In the genomic region with DNA sequence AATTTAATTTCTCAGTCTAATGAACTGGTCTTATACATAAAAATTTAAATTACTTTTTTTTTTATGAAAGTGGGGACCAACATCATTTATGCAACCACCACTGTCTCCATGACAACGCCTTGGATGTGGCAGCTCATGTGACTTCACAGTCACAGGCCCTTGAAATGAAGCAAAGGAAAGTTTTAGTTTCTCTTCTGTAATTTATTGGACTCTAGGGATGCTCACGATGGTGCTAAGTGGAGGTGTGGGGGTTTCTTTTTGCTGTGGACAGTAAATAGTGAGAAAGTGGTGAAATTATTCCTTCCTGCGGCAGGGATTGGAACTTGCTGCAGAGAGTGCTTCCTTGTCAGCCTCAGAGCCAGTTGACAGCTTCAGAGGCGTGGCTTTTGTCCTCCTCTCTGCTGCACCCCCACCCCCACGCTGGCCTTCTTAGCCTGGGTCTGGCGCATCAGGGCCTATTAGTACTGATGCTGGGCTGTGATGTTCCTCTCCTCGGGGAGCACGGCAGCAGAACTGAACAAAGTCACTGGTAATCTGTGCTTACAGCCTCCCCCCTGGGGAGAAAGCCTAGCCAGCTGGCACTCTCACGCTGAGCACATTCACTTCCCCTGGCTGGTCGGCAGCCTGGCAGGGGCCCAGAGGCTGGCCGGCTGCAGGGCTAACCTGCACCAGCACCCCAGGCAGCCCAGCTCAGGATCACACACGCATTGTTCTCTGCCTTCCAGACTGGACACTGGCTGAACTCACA, we compare ENCODE assay signal across 8 cellular contexts.
DNase-seq lines count a peak whose midpoint lies in the region; ATAC-seq and TF ChIP-seq lines count a peak whose summit lies in the region.

No MANE protein-coding gene starts in this region.

- H3K56ac ChIP-seq in H9 (ENCODE audit: insufficient read length, low read depth, low read length) = no peak overlapping the region

- peaks cover 63% of the 10 kb centered on the region for H3F3A ChIP-seq in neural progenitor cell (ENCODE audit: low read depth)

- no peak overlapping the region for H4K8ac ChIP-seq in H9 (replicated peaks; ENCODE audit: insufficient read length, low read depth, low read length)

- H3K79me1 ChIP-seq in H9 (ENCODE audit: insufficient read depth, low read depth, low read length, poor library complexity, severe bottlenecking) = no peaks in the 10 kb centered on the region

- H2AFZ ChIP-seq in H9 (ENCODE audit: low read length) (no peak overlapping the region), neural progenitor cell (replicated peaks) (no peak overlapping the region)

- peaks cover 0 to 3% of the 10 kb centered on the region in 2 donors for H3K36me3 ChIP-seq in esophagus (ENCODE audit: control insufficient read depth in 2 of 2, insufficient read depth in 2 of 2, low read length in 1 of 2)
- H3K36me3 ChIP-seq in neural progenitor cell = no peaks in the 10 kb centered on the region

- no peak overlapping the region for H2BK120ac ChIP-seq in H9 (ENCODE audit: low read depth, low read length, poor library complexity, severe bottlenecking)

- no peak overlapping the region for H3K4me3 ChIP-seq in esophagus (ENCODE audit: low read depth in 1 of 2, low read length in 2 of 2)
- H3K4me3 ChIP-seq in neural progenitor cell = peak overlapping the region; percentile 7

- H3K9me3 ChIP-seq in H9 (ENCODE audit: control insufficient read depth, low read depth, low read length) (no peaks in the 10 kb centered on the region), esophagus (ENCODE audit: control insufficient read depth in 2 of 2, insufficient read depth in 1 of 2, low read depth in 1 of 2, low read length in 1 of 2) (no peaks in the 10 kb centered on the region), neural progenitor cell (ENCODE audit: low read depth) (no peaks in the 10 kb centered on the region)

- H3K9me3 Mint-ChIP-seq in H9 (peaks cover 0 to 5% of the 10 kb centered on the region in 2 experiments; a peak in 1 of 5 replicates), neural progenitor cell (no peaks in the 10 kb centered on the region)

- H3K36me3 Mint-ChIP-seq in H9 (ENCODE audit: insufficient read depth in 1 of 3, low read depth in 3 of 3) (peaks cover 0 to 8% (median 2%) of the 10 kb centered on the region in 3 experiments; a peak in 2 of 7 replicates), neural progenitor cell (no peaks in the 10 kb centered on the region)

- H2BK12ac ChIP-seq in H9 (ENCODE audit: insufficient read length, low read depth, low read length) = peak overlapping the region; percentile 8

- TF ChIP-seq CTCF in H9 (conservative IDR thresholded peaks at IDR 0.05) (no peak), neural progenitor cell (IDR thresholded peaks at IDR 0.05) (no peak)

- H3K4me1 ChIP-seq in H9 (ENCODE audit: insufficient read depth, low read length) (no peaks in the 10 kb centered on the region; the same call in 1 of the 2 replicates), esophagus (ENCODE audit: control insufficient read depth in 2 of 2, insufficient read depth in 2 of 2, low read length in 1 of 2) (peaks cover 0 to 6% of the 10 kb centered on the region in 2 donors), neural progenitor cell (peaks cover 49% of the 10 kb centered on the region)

- WGBS in H9 (ENCODE audit: extremely low coverage, insufficient read length, low lambda C conversion rate) = no CpG with 5 or more reads among the region's 12 CpGs
- 23 to 31% methylated on average over 12 of the region's 12 CpGs for WGBS in esophagus, 2 donors

- no peak overlapping the region for H3K23ac ChIP-seq in H9 (ENCODE audit: insufficient read length, low read depth, low read length)

- H3K9ac ChIP-seq in H9 (ENCODE audit: extremely low read depth, insufficient read length, low read length) (no peak overlapping the region), neural progenitor cell (no peak overlapping the region)

- no peak overlapping the region for H3K27ac ChIP-seq in H9 (ENCODE audit: insufficient read length, low read depth, low read length)
- H3K27ac ChIP-seq in esophagus (ENCODE audit: low read depth in 2 of 2, low read length in 1 of 2) = peak overlapping the region; percentile 37 to 76
- no peak overlapping the region for H3K27ac ChIP-seq in neural progenitor cell

- ATAC-seq in HG03196 (IDR thresholded peaks at IDR 0.05; ENCODE audit: unreplicated experiment) = no peak
- ATAC-seq in GM18505 (IDR thresholded peaks at IDR 0.05; ENCODE audit: unreplicated experiment) = no peak

- H2BK20ac ChIP-seq in H9 (ENCODE audit: low read depth, low read length, poor library complexity, severe bottlenecking) = no peak overlapping the region

- H4K5ac ChIP-seq in H9 (ENCODE audit: insufficient read length, low read depth, low read length) = no peak overlapping the region

- DNase-seq in H9 (no peak), NCI-H446 treated with DMSO at 0.1 percent for 48 hours (lab: John Stamatoyannopoulos, UW) (peak; percentile 92), neural progenitor cell (ENCODE audit: low spot score) (peak; percentile 81), kidney glomerular epithelial cell (lab: John Stamatoyannopoulos, UW) (no peak)
- DNase-seq in stimulated activated naive CD4-positive, alpha-beta T cell (lab: John Stamatoyannopoulos, UW) = no peak

- no peak overlapping the region for H3K4ac ChIP-seq in H9 (ENCODE audit: low read depth, low read length)

- TF ChIP-seq POLR2A in GM18505 (IDR thresholded peaks at IDR 0.05; ENCODE audit: borderline replicate concordance, extremely low read depth, insufficient read depth, insufficient read length) = no peak

- no peak overlapping the region for H3K18ac ChIP-seq in H9 (ENCODE audit: insufficient read length, low read depth, low read length)

- H3K4me1 Mint-ChIP-seq in H9 = peaks cover 39 to 55% of the 10 kb centered on the region in 2 experiments
- H3K4me1 Mint-ChIP-seq in neural progenitor cell = peaks cover 77% of the 10 kb centered on the region

- H3K79me2 ChIP-seq in H9 (ENCODE audit: insufficient read depth, low read length) (no peaks in the 10 kb centered on the region), neural progenitor cell (ENCODE audit: low read depth) (no peaks in the 10 kb centered on the region)

- no peak overlapping the region for H4K91ac ChIP-seq in H9 (ENCODE audit: insufficient read length, low read depth, low read length)

- H3K4me3 Mint-ChIP-seq in H9 (peak overlapping the region in 1 of 2 experiments; percentile 45; a peak in 2 of 5 replicates), neural progenitor cell (peak overlapping the region; percentile 60)

- H2BK15ac ChIP-seq in H9 (ENCODE audit: low read depth, low read length) = no peak overlapping the region

- H2AK5ac ChIP-seq in H9 (ENCODE audit: insufficient read length, low read length) = no peak overlapping the region

- H3K27me3 ChIP-seq in H9 (ENCODE audit: insufficient read depth, low read length) = no peaks in the 10 kb centered on the region; the same call in 1 of the 2 replicates
- no peaks in the 10 kb centered on the region for H3K27me3 ChIP-seq in esophagus (ENCODE audit: control insufficient read depth in 1 of 2, insufficient read depth in 2 of 2, low read length in 2 of 2)
- H3K27me3 ChIP-seq in neural progenitor cell = peaks cover 28% of the 10 kb centered on the region

- H3K27ac Mint-ChIP-seq in H9 = peak overlapping the region in 1 of 3 experiments; percentile 12; a peak in 2 of 7 replicates
- H3K27ac Mint-ChIP-seq in neural progenitor cell = peak overlapping the region; percentile 51

- H3K4me2 ChIP-seq in H9 (ENCODE audit: insufficient read depth, insufficient read length, low read length) = peak overlapping the region; percentile 27
- peak overlapping the region; percentile 67 for H3K4me2 ChIP-seq in neural progenitor cell

- H2BK5ac ChIP-seq in H9 (ENCODE audit: insufficient read length, low read length) = no peak overlapping the region

- H3K14ac ChIP-seq in H9 (ENCODE audit: insufficient read depth, low read length) = no peak overlapping the region; the same call in 1 of the 2 replicates

- peaks cover 36% of the 10 kb centered on the region for H3K27me3 Mint-ChIP-seq in H9 (ENCODE audit: low read depth)
- H3K27me3 Mint-ChIP-seq in neural progenitor cell (ENCODE audit: insufficient read depth, low read depth) = peaks cover 25% of the 10 kb centered on the region

- no peak overlapping the region for H3T11ph ChIP-seq in H9 (ENCODE audit: low read length)

- no peaks in the 10 kb centered on the region for H4K20me1 ChIP-seq in H9 (ENCODE audit: control insufficient read depth, insufficient read depth, insufficient read length)
- H4K20me1 ChIP-seq in neural progenitor cell (ENCODE audit: low read depth) = peaks cover 39% of the 10 kb centered on the region

- H3K23me2 ChIP-seq in H9 (ENCODE audit: insufficient read length, low read depth, low read length, poor library complexity, severe bottlenecking) = no peaks in the 10 kb centered on the region

Comparison
In these comparisons a context has a peak if more than half of its experiments do, and no peak if none do; other contexts are left out.
1. DNase-seq: peak in NCI-H446 treated with DMSO at 0.1 percent for 48 hours (single experiment) and neural progenitor cell (single experiment); none in H9 (single experiment), stimulated activated naive CD4-positive, alpha-beta T cell (0 of 6) and kidney glomerular epithelial cell (single experiment).
2. H3K27ac ChIP-seq: peak in esophagus (2 of 2); none in H9 (single experiment) and neural progenitor cell (single experiment).